19 cellular contexts compared by ENCODE assay signal in the genomic region with DNA sequence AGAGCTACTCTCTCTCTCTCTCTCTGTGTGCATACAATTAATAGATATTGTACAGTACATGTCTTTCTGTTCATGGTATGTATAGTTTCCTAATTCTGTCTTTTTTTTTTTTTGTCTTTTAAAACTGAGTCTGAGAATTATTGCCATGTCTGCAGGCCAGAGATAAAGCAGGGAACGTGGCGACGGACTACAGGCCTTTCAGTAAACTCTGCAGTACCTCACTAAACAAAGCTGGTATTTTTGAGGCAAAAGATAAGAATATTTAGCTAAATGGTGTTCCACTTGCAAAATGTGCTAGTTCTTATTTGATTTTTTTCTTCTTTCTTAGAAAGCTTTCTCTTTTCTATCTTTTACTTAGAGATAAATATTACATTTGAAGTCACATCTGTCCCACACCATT. TPM values are rescaled to one million over a fixed set of nuclear protein-coding genes. Genes with fewer than 3 reads are reported as not detected.
DNase-seq lines count a peak whose midpoint lies in the region; ATAC-seq and TF ChIP-seq lines count a peak whose summit lies in the region.
"Had no signal": no experiment of that assay in that cellular context is flagged by ENCODE, and none has a peak within 500 bp of the region (broad histone marks: within the 10 kb centered on the region; RNA-seq: fewer than 3 reads in every experiment).

No MANE protein-coding gene starts in this region.

- H4K20me1 ChIP-seq in hepatocyte (ENCODE audit: insufficient read depth, poor library complexity, severe bottlenecking) = no peaks in the 10 kb centered on the region

- H3K27me3 ChIP-seq in RWPE2 (ENCODE audit: insufficient read depth, poor library complexity, severe bottlenecking) = no peaks in the 10 kb centered on the region
- no peaks in the 10 kb centered on the region for H3K27me3 ChIP-seq in hepatocyte
- H3K27me3 ChIP-seq in sigmoid colon = no peaks in the 10 kb centered on the region

- no peak for ATAC-seq in RWPE2 (ENCODE audit: low read depth)
- ATAC-seq: A549, Panc1 had no signal

- H3K9me3 Mint-ChIP-seq in HFFc6 (no peaks in the 10 kb centered on the region), progenitor cell of endocrine pancreas (ENCODE audit: low read depth) (no peaks in the 10 kb centered on the region)
- no peaks in the 10 kb centered on the region for H3K9me3 Mint-ChIP-seq in activated T-helper 2 cell treated with anti-CD3 and anti-CD28 coated beads, Interferon-gamma antibody, Interleukin-2, Interleukin-4, amounts not matched to agents 10 μg/mL and 5 μg/mL and 100 μg/mL, durations not matched to agents 14 hours and 24 hours and 36 hours

- H3K9me3 ChIP-seq in RWPE2 (ENCODE audit: severe bottlenecking) (no peaks in the 10 kb centered on the region), hepatocyte (ENCODE audit: low read depth) (no peaks in the 10 kb centered on the region), sigmoid colon (no peaks in the 10 kb centered on the region)
- H3K9me3 ChIP-seq: A549 had no signal

- no peaks in the 10 kb centered on the region for H3K9me2 ChIP-seq in hepatocyte (replicated peaks; ENCODE audit: insufficient read depth)

- H3K4me1 ChIP-seq in RWPE2 (ENCODE audit: insufficient read depth, poor library complexity, severe bottlenecking) = peaks cover 11% of the 10 kb centered on the region
- no peaks in the 10 kb centered on the region for H3K4me1 ChIP-seq in hepatocyte (ENCODE audit: insufficient read depth)
- H3K4me1 ChIP-seq in sigmoid colon = peaks cover 0 to 35% (median 29%) of the 10 kb centered on the region in 4 donors
- H3K4me1 ChIP-seq: A549 had no signal

- no peak overlapping the region for H3K4me2 ChIP-seq in hepatocyte
- H3K4me2 ChIP-seq: A549 had no signal

- H3K36me3 Mint-ChIP-seq in HFFc6 (ENCODE audit: low read depth) (no peaks in the 10 kb centered on the region), progenitor cell of endocrine pancreas (ENCODE audit: insufficient read depth) (peaks cover 5% of the 10 kb centered on the region)
- H3K36me3 Mint-ChIP-seq in activated T-helper 2 cell treated with anti-CD3 and anti-CD28 coated beads, Interferon-gamma antibody, Interleukin-2, Interleukin-4, amounts not matched to agents 10 μg/mL and 5 μg/mL and 100 μg/mL, durations not matched to agents 14 hours and 24 hours and 36 hours (ENCODE audit: low read depth) = peaks cover 4% of the 10 kb centered on the region

- H2AFZ ChIP-seq in hepatocyte = peak overlapping the region; percentile 30

- peaks cover 19% of the 10 kb centered on the region for H3K4me1 Mint-ChIP-seq in HFFc6 (ENCODE audit: low read depth)
- peaks cover 6% of the 10 kb centered on the region for H3K4me1 Mint-ChIP-seq in activated T-helper 2 cell treated with anti-CD3 and anti-CD28 coated beads, Interferon-gamma antibody, Interleukin-2, Interleukin-4, amounts not matched to agents 10 μg/mL and 5 μg/mL and 100 μg/mL, durations not matched to agents 14 hours and 24 hours and 36 hours (ENCODE audit: low read depth)
- peaks cover 1% of the 10 kb centered on the region for H3K4me1 Mint-ChIP-seq in progenitor cell of endocrine pancreas (ENCODE audit: low read depth)

- no peaks in the 10 kb centered on the region for H3K36me3 ChIP-seq in RWPE2 (ENCODE audit: low read depth)
- no peaks in the 10 kb centered on the region for H3K36me3 ChIP-seq in hepatocyte (replicated peaks; ENCODE audit: insufficient read depth, low read depth)
- H3K36me3 ChIP-seq in sigmoid colon = peaks cover 0 to 2% (median 0%) of the 10 kb centered on the region in 4 donors

- H3K79me2 ChIP-seq in hepatocyte = no peaks in the 10 kb centered on the region

- H3K4me3 Mint-ChIP-seq in HFFc6 = no peak overlapping the region
- no peak overlapping the region for H3K4me3 Mint-ChIP-seq in activated T-helper 2 cell treated with anti-CD3 and anti-CD28 coated beads, Interferon-gamma antibody, Interleukin-2, Interleukin-4, amounts not matched to agents 10 μg/mL and 5 μg/mL and 100 μg/mL, durations not matched to agents 14 hours and 24 hours and 36 hours (ENCODE audit: low read depth)
- no peak overlapping the region for H3K4me3 Mint-ChIP-seq in progenitor cell of endocrine pancreas (ENCODE audit: low read depth)
- H3K4me3 Mint-ChIP-seq: B cell, CD14-positive monocyte had no signal

- H3K27ac Mint-ChIP-seq in HFFc6 (peak overlapping the region; percentile 90), progenitor cell of endocrine pancreas (no peak overlapping the region)
- peak overlapping the region; percentile 39 for H3K27ac Mint-ChIP-seq in activated T-helper 2 cell treated with anti-CD3 and anti-CD28 coated beads, Interferon-gamma antibody, Interleukin-2, Interleukin-4, amounts not matched to agents 10 μg/mL and 5 μg/mL and 100 μg/mL, durations not matched to agents 14 hours and 24 hours and 36 hours

- H3K27me3 Mint-ChIP-seq in HFFc6 (ENCODE audit: insufficient read depth) (no peaks in the 10 kb centered on the region), progenitor cell of endocrine pancreas (no peaks in the 10 kb centered on the region)
- H3K27me3 Mint-ChIP-seq in activated T-helper 2 cell treated with anti-CD3 and anti-CD28 coated beads, Interferon-gamma antibody, Interleukin-2, Interleukin-4, amounts not matched to agents 10 μg/mL and 5 μg/mL and 100 μg/mL, durations not matched to agents 14 hours and 24 hours and 36 hours (ENCODE audit: low read depth) = no peaks in the 10 kb centered on the region
- H3K27me3 Mint-ChIP-seq: B cell had no signal

- H3K4me3 ChIP-seq in RWPE2 (ENCODE audit: severe bottlenecking) (no peak overlapping the region), hepatocyte (no peak overlapping the region), sigmoid colon (no peak overlapping the region)
- H3K4me3 ChIP-seq: A549 had no signal

- 39% methylated on average over 3 of the region's 3 CpGs for WGBS in hepatocyte (ENCODE audit: low lambda C conversion rate, missing lambda C conversion rate)
- 91 to 92% methylated on average over 3 of the region's 3 CpGs for WGBS in sigmoid colon, 2 donors

- no peak for TF ChIP-seq POLR2A in sigmoid colon (IDR thresholded peaks at IDR 0.05)

- no peak for DNase-seq in HFFc6
- no peak for DNase-seq in RWPE2 (ENCODE audit: low spot score)
- DNase-seq in activated T-helper 2 cell treated with anti-CD3 and anti-CD28 coated beads, Interferon-gamma antibody, Interleukin-2, Interleukin-4, amounts not matched to agents 10 μg/mL and 5 μg/mL and 100 μg/mL, durations not matched to agents 14 hours and 24 hours and 36 hours (ENCODE audit: low spot score) = no peak
- no peak for DNase-seq in hepatocyte (ENCODE audit: low spot score)
- DNase-seq in sigmoid colon = no peak
- DNase-seq in 8988T = no peak
- DNase-seq in progenitor cell of endocrine pancreas (ENCODE audit: low spot score, unreplicated experiment) = no peak
- no peak for DNase-seq in HuH-7 (ENCODE audit: low spot score)
- DNase-seq: DMS79, H7, IMR-90, NCI-H1105, NCI-H2029 treated with DMSO at 0.1 percent for 48 hours, NCI-H2171 treated with DMSO at 0.1 percent for 48 hours, NCI-H526 had no signal

- no peak for TF ChIP-seq CTCF in HFFc6 (IDR thresholded peaks at IDR 0.05)
- TF ChIP-seq CTCF in RWPE2 (IDR thresholded peaks at IDR 0.05; ENCODE audit: poor library complexity, severe bottlenecking) = no peak
- no peak for TF ChIP-seq CTCF in hepatocyte (IDR thresholded peaks at IDR 0.05; ENCODE audit: poor library complexity)
- TF ChIP-seq CTCF in sigmoid colon (IDR thresholded peaks at IDR 0.05) = no peak
- no peak for TF ChIP-seq CTCF in progenitor cell of endocrine pancreas (IDR thresholded peaks at IDR 0.05; ENCODE audit: unreplicated experiment)

- no peak for TF ChIP-seq EP300 in sigmoid colon (IDR thresholded peaks at IDR 0.05)

- H3K27ac ChIP-seq in RWPE2 (ENCODE audit: poor library complexity, severe bottlenecking) = peak overlapping the region; percentile 36
- H3K27ac ChIP-seq in hepatocyte = no peak overlapping the region
- peak overlapping the region in 2 of 4 donors; percentile 65 to 69 for H3K27ac ChIP-seq in sigmoid colon
- H3K27ac ChIP-seq: A549 had no signal

- intact Hi-C loops in activated T-helper 2 cell treated with anti-CD3 and anti-CD28 coated beads, Interferon-gamma antibody, Interleukin-2, Interleukin-4, amounts not matched to agents 10 μg/mL and 5 μg/mL and 100 μg/mL, durations not matched to agents 14 hours and 24 hours and 36 hours (cut with micrococcal nuclease) = loop anchor here (1.0 kb wide), 1 partner anchor 8 kb away; no protein-coding TSS in a partner anchor
- intact Hi-C loops in sigmoid colon (cut with DNase I) = no loop called here

RNA-seq across cellular contexts. Expression of a gene that starts 44.0 kb away (rescaled TPM):
- 1 to 10 TPM; 4.2 to 7.4 (median 6.4) TPM for total RNA-seq in HFFc6 (2021; fragmentation: NEBNext Ultra II Directional; extraction: Animal tissue kit (Norgen Biotek cat#: 25700))
- 2.9 and 3.2 TPM in 2 replicates for total RNA-seq in activated T-helper 2 cell treated with anti-CD3 and anti-CD28 coated beads, Interferon-gamma antibody, Interleukin-2, Interleukin-4, amounts not matched to agents 10 μg/mL and 5 μg/mL and 100 μg/mL, durations not matched to agents 14 hours and 24 hours and 36 hours
- total RNA-seq in hepatocyte (22.0 and 43.8 TPM in 2 replicates), sigmoid colon (1 to 10 TPM; 1.9 to 7.6 (median 3.5) TPM), progenitor cell of endocrine pancreas (6.2 and 7.6 TPM in 2 replicates)
- polyA plus RNA-seq in hepatocyte (9.7 and 14.3 TPM in 2 replicates), sigmoid colon (10 to 100 TPM in 2 of 3 donors, 1 to 10 TPM in 1; 7.5 to 20.8 (median 15.0) TPM)
